24 cellular contexts compared by ENCODE assay signal in genomic region chr5:141904551-141904950, GRCh38. TPM values are rescaled to one million over a fixed set of nuclear protein-coding genes. Genes with fewer than 3 reads are reported as not detected.
DNase-seq lines count a peak whose midpoint lies in the region; ATAC-seq, FAIRE-seq and TF ChIP-seq lines count a peak whose summit lies in the region.
"Had no signal": no experiment of that assay in that cellular context is flagged by ENCODE, and none has a peak within 500 bp of the region (broad histone marks: within the 10 kb centered on the region; RNA-seq: fewer than 3 reads in every experiment).

No MANE protein-coding gene starts in this region.

- H3K36me3 ChIP-seq in right atrium auricular region, result no peaks in the 10 kb centered on the region
- no peaks in the 10 kb centered on the region for H3K36me3 ChIP-seq in heart right ventricle
- H3K36me3 ChIP-seq in kidney (ENCODE audit: control insufficient read depth in 1 of 2, insufficient read depth in 2 of 2, low read length in 2 of 2), result no peaks in the 10 kb centered on the region
- no peaks in the 10 kb centered on the region for H3K36me3 ChIP-seq in thyroid gland
- H3K36me3 ChIP-seq: BLaER1 had no signal

- H3K9me3 ChIP-seq in right atrium auricular region (no peaks in the 10 kb centered on the region), heart right ventricle (peaks cover 0 to 5% (median 0%) of the 10 kb centered on the region in 11 donors), kidney (ENCODE audit: control insufficient read depth in 1 of 2, low read length in 2 of 2) (no peaks in the 10 kb centered on the region), thyroid gland (no peaks in the 10 kb centered on the region)

- H3K9me3 Mint-ChIP-seq in naive thymus-derived CD8-positive, alpha-beta T cell, result peaks cover 0 to 4% (median 0%) of the 10 kb centered on the region in 9 donors
- H3K9me3 Mint-ChIP-seq: CD8-positive, alpha-beta T cell; H9 had no signal

- H3K4me1 Mint-ChIP-seq in naive thymus-derived CD8-positive, alpha-beta T cell, result no peaks in the 10 kb centered on the region
- H3K4me1 Mint-ChIP-seq: B cell; CD4-positive, CD25-positive, alpha-beta regulatory T cell had no signal

- TF ChIP-seq CTCF in right atrium auricular region (IDR thresholded peaks at IDR 0.05) (no peak), heart right ventricle (IDR thresholded peaks at IDR 0.05) (no peak), kidney (IDR thresholded peaks at IDR 0.05; ENCODE audit: borderline replicate concordance, extremely low read depth, insufficient read depth) (no peak), thyroid gland (IDR thresholded peaks at IDR 0.05) (no peak)

- WGBS in heart right ventricle, 2 donors, result 65 to 73% methylated on average over 5 of the region's 5 CpGs
- WGBS in thyroid gland, 2 donors, result 42 to 57% methylated on average over 5 of the region's 5 CpGs

- H3K27ac Mint-ChIP-seq in naive thymus-derived CD8-positive, alpha-beta T cell, result no peak overlapping the region
- H3K27ac Mint-ChIP-seq: B cell; CD4-positive, CD25-positive, alpha-beta regulatory T cell; CD8-positive, alpha-beta T cell; H9 had no signal

- intact Hi-C loops in heart right ventricle (cut with DNase I), result no loop called here
- intact Hi-C loops in kidney (cut with DNase I), result no loop called here
- intact Hi-C loops in thyroid gland (cut with DNase I), result no loop called here

- H3K27me3 ChIP-seq in right atrium auricular region (no peaks in the 10 kb centered on the region), heart right ventricle (no peaks in the 10 kb centered on the region), thyroid gland (no peaks in the 10 kb centered on the region)
- H3K27me3 ChIP-seq: BLaER1 had no signal

- DNase-seq in right atrium auricular region (ENCODE audit: low spot score) (peak; percentile 30), heart right ventricle (no peak), kidney (peak; percentile 80), thyroid gland (peak; percentile 77 to 81), glomerular visceral epithelial cell (ENCODE audit: extremely low spot score) (no peak)
- DNase-seq in naive thymus-derived CD8-positive, alpha-beta T cell, result no peak
- DNase-seq: Caco-2; CD4-positive, CD25-positive, alpha-beta regulatory T cell; DMS153; DND-41; GM23248; H9 had no signal

- H3K27me3 Mint-ChIP-seq in naive thymus-derived CD8-positive, alpha-beta T cell, result peaks cover 6 to 17% (median 12%) of the 10 kb centered on the region in 5 donors

- POLR2A ChIA-PET in naive thymus-derived CD8-positive, alpha-beta T cell (lab: Charles Lee), result no interaction called here

- no peak overlapping the region for H3K4me3 ChIP-seq in right atrium auricular region
- H3K4me3 ChIP-seq in heart right ventricle, result no peak overlapping the region
- no peak overlapping the region for H3K4me3 ChIP-seq in kidney (ENCODE audit: low read length in 2 of 2)
- H3K4me3 ChIP-seq in thyroid gland (replicated peaks in 1 of 3), result no peak overlapping the region
- H3K4me3 ChIP-seq: BLaER1, GM12878, GM23248 had no signal

- H3K27ac ChIP-seq in right atrium auricular region, result no peak overlapping the region
- no peak overlapping the region for H3K27ac ChIP-seq in heart right ventricle
- no peak overlapping the region for H3K27ac ChIP-seq in kidney (ENCODE audit: low read depth in 2 of 2, low read length in 2 of 2)
- H3K27ac ChIP-seq in thyroid gland, result peak overlapping the region in 1 of 3 donors; percentile 34
- H3K27ac ChIP-seq: 22Rv1, BLaER1, C4-2B, GM23248 had no signal

- H3K4me3 Mint-ChIP-seq in naive thymus-derived CD8-positive, alpha-beta T cell, result no peak overlapping the region
- H3K4me3 Mint-ChIP-seq: B cell; CD4-positive, CD25-positive, alpha-beta regulatory T cell; CD8-positive, alpha-beta T cell; H9 had no signal

- no peak for TF ChIP-seq POLR2A in thyroid gland (IDR thresholded peaks at IDR 0.05)

- H3K4me1 ChIP-seq in right atrium auricular region (no peaks in the 10 kb centered on the region), heart right ventricle (peaks cover 0 to 2% (median 0%) of the 10 kb centered on the region in 9 donors), kidney (ENCODE audit: control insufficient read depth in 1 of 2, insufficient read depth in 1 of 2, low read depth in 1 of 2, low read length in 2 of 2) (peaks cover 0 to 3% of the 10 kb centered on the region in 2 donors), thyroid gland (peaks cover 0 to 4% of the 10 kb centered on the region in 2 donors)
- H3K4me1 ChIP-seq: BLaER1, Caco-2 had no signal

- no peak for FAIRE-seq in kidney (lab: Jason Lieb, UNC)
- FAIRE-seq: A204.1, G401.6, GM12878, GM19239 had no signal

- no peak for ATAC-seq in heart right ventricle
- ATAC-seq in naive thymus-derived CD8-positive, alpha-beta T cell, result no peak
- ATAC-seq: CD8-positive, alpha-beta T cell; GM12878; HCT116 had no signal

- H3K9ac ChIP-seq in kidney (ENCODE audit: low read length in 2 of 2), result no peak overlapping the region
- H3K9ac ChIP-seq: BLaER1, GM23248 had no signal

- no peaks in the 10 kb centered on the region for H3K36me3 Mint-ChIP-seq in naive thymus-derived CD8-positive, alpha-beta T cell
- H3K36me3 Mint-ChIP-seq: CD4-positive, CD25-positive, alpha-beta regulatory T cell; CD8-positive, alpha-beta T cell had no signal

RNA-seq across cellular contexts. Expression of gene DELE1, which starts 19.1 kb away (rescaled TPM):
- 10 to 100 TPM; 49.5 to 89.1 TPM for total RNA-seq in right atrium auricular region
- total RNA-seq in heart right ventricle, result 100 to 1,000 TPM in 6 of 10 donors, 10 to 100 TPM in 4; 82.1 to 192 (median 141) TPM
- polyA plus RNA-seq in heart right ventricle, result 10 to 100 TPM; 50.1 to 69.8 TPM
- 82.3 TPM for total RNA-seq in kidney
- polyA plus RNA-seq in kidney (ENCODE audit: insufficient read depth, low read depth, low replicate concordance), result 67.7 TPM
- total RNA-seq in thyroid gland, result 100 to 1,000 TPM in 1 of 4 donors, 10 to 100 TPM in 3; 68.5 to 130 (median 85.1) TPM
- total RNA-seq in naive thymus-derived CD8-positive, alpha-beta T cell, result 10 to 100 TPM; 89.8 to 97.1 TPM
- 10 to 100 TPM; 28.2 to 33.5 (median 31.4) TPM for polyA plus RNA-seq in naive thymus-derived CD8-positive, alpha-beta T cell

RNA-seq across cellular contexts. Expression of gene PCDH1, which starts 26.3 kb away (rescaled TPM):
- total RNA-seq in right atrium auricular region (10 to 100 TPM; 22.1 to 25.3 TPM), heart right ventricle (10 to 100 TPM in 9 of 10 donors, 1 to 10 TPM in 1; 8.4 to 45.8 (median 17.9) TPM), kidney (147 TPM), thyroid gland (10 to 100 TPM; 23.4 to 76.2 (median 37.5) TPM)
- polyA plus RNA-seq in heart right ventricle (10 to 100 TPM; 16.2 to 21.6 TPM), kidney (ENCODE audit: insufficient read depth, low read depth, low replicate concordance) (37.3 TPM)
- not detected for total RNA-seq in naive thymus-derived CD8-positive, alpha-beta T cell
- 1 to 10 TPM in 1 of 3 donors, under 1 TPM in 1, not detected in 1; 0.06 to 1.3 TPM for polyA plus RNA-seq in naive thymus-derived CD8-positive, alpha-beta T cell
- total RNA-seq: B cell had no signal

RNA-seq across cellular contexts. Expression of gene PCDH12, which starts 53.5 kb away (rescaled TPM):
- total RNA-seq in right atrium auricular region (1 to 10 TPM; 7.6 to 8.8 TPM), heart right ventricle (10 to 100 TPM in 5 of 10 donors, 1 to 10 TPM in 5; 4.9 to 16.6 (median 9.6) TPM), kidney (14.1 TPM), thyroid gland (10 to 100 TPM in 1 of 4 donors, 1 to 10 TPM in 3; 7.7 to 23.2 (median 8.0) TPM)
- polyA plus RNA-seq in heart right ventricle (1 to 10 TPM; 3.6 to 3.7 TPM), kidney (ENCODE audit: insufficient read depth, low read depth, low replicate concordance) (7.4 TPM)
- not detected for total RNA-seq in naive thymus-derived CD8-positive, alpha-beta T cell
- under 1 TPM; 0.07 to 0.21 (median 0.07) TPM for polyA plus RNA-seq in naive thymus-derived CD8-positive, alpha-beta T cell
- total RNA-seq: B cell; Caco-2; CD4-positive, CD25-positive, alpha-beta regulatory T cell; CD8-positive, alpha-beta T cell; GM23248; H4; H9 had no signal
- polyA plus RNA-seq: AG04450 had no signal

Comparison
In these comparisons a context has a peak if more than half of its experiments do, and no peak if none do; other contexts are left out.
1. DNase-seq: peak in right atrium auricular region (single experiment), kidney (single experiment) and thyroid gland (2 of 2); none in heart right ventricle (0 of 2), naive thymus-derived CD8-positive, alpha-beta T cell (0 of 10) and glomerular visceral epithelial cell (single experiment).
2. RNA of gene PCDH1, which starts 26.3 kb away (total RNA-seq): 147 TPM in kidney (single experiment), 23.4 to 76.2 TPM in thyroid gland, 22.1 to 25.3 TPM in right atrium auricular region and 8.4 to 45.8 TPM in heart right ventricle; not detected in naive thymus-derived CD8-positive, alpha-beta T cell; every median in the first group is over 4 times any median in the second.
3. RNA of gene PCDH12, which starts 53.5 kb away (total RNA-seq): 14.1 TPM in kidney (single experiment), 4.9 to 16.6 TPM in heart right ventricle, 7.6 to 8.8 TPM in right atrium auricular region and 7.7 to 23.2 TPM in thyroid gland; not detected in naive thymus-derived CD8-positive, alpha-beta T cell; every median in the first group is over 4 times any median in the second.